Comparison of ENCODE assay signal across 8 cellular contexts in the genomic region with DNA sequence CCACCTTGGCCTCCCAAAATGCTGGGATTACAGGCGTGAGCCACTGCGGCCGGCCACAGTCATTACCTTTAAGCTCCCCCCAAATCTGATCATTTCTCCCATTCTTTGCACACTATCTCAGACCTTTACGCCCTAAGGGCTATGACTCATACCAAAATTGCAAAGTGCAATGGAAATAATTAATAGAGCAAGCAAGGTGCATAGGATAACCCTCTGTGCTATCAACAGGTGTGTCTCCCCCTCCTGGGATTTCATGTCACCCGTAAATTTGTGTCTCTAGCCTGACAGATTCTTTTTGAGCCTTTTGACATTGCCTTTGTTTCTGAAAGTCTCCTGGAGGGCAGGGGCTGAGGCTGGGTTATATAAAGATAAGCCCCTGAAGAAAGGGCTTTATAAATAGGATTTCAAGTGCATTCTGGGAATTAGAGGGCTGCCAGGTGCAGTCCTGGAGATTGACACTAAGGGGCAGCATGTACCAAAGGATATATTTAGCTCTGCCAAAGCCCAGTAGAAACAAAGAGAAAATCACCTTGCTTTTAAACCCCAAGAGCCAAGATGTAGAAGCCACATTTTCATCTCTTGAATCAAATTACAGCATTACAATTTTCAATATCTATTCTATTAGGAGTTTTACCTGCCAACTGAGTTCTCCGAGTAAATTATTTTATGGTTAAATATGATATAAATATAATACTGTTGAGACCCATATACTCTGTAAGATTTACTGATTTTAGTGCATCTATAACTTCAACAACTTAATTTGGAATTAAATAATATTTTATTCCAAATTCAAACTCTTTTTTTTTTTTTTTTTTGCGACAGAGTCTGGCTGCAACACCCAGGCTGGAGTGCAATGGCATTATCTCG. TPM values are rescaled to one million over a fixed set of nuclear protein-coding genes. Genes with fewer than 3 reads are reported as not detected.
DNase-seq lines count a peak whose midpoint lies in the region; ATAC-seq and TF ChIP-seq lines count a peak whose summit lies in the region.

No MANE protein-coding gene starts in this region.

- no TSS peak for BruUV-seq in Calu3 (replicated peaks; lab: Mats Ljungman, UMichigan)

- no peaks in the 10 kb centered on the region for H3K36me3 ChIP-seq in left lung

- H3K27me3 ChIP-seq in left lung: no peaks in the 10 kb centered on the region

- ATAC-seq in HG02642 (IDR thresholded peaks at IDR 0.05; ENCODE audit: poor library complexity, unreplicated experiment): peak; percentile 63
- ATAC-seq in left lung: peak; percentile 98
- ATAC-seq in GM18873 (IDR thresholded peaks at IDR 0.05; ENCODE audit: low FRiP score, unreplicated experiment): no peak

- intact Hi-C loops in Calu3 (cut with micrococcal nuclease; ENCODE audit: unreplicated experiment) (loop anchor here (1.0 to 2.0 kb wide), 4 partner anchors 148 to 623 kb away; no protein-coding TSS in a partner anchor), left lung (cut with DNase I) (no loop called here)

- CTCF ChIA-PET in Calu3 (lab: Charles Lee): interaction anchor here (0.6 to 2.1 kb wide), 14 partner anchors 33 to 624 kb away, joined by 3 to 27 read pairs (median 4); partner anchors contain the start of genes AGGF1 and WDR41

- peaks cover 8% of the 10 kb centered on the region for H3K36me3 Mint-ChIP-seq in Calu3 (ENCODE audit: insufficient read depth, unreplicated experiment)

- no peaks in the 10 kb centered on the region for H3K9me3 ChIP-seq in left lung

- no peaks in the 10 kb centered on the region for H3K27me3 Mint-ChIP-seq in Calu3 (ENCODE audit: unreplicated experiment)

- peaks cover 25% of the 10 kb centered on the region for H3K4me1 Mint-ChIP-seq in Calu3 (ENCODE audit: low read depth, unreplicated experiment)

- TF ChIP-seq CTCF in Calu3 (IDR thresholded peaks at IDR 0.05; ENCODE audit: unreplicated experiment): peak; percentile 83
- TF ChIP-seq CTCF in left lung (IDR thresholded peaks at IDR 0.05): peak; percentile 77 to 82

- H3K4me3 Mint-ChIP-seq in Calu3 (ENCODE audit: low read depth, unreplicated experiment): peak overlapping the region; percentile 42

- H3K4me3 ChIP-seq in left lung: no peak overlapping the region

- peak overlapping the region; percentile 83 for H3K27ac Mint-ChIP-seq in Calu3 (ENCODE audit: unreplicated experiment)

- DNase-seq in Calu3 (peak; percentile 85), NCI-H345 (lab: John Stamatoyannopoulos, UW) (peak; percentile 74), left lung (peak in 1 of 2 donors; percentile 38)
- peak; percentile 3 to 30 (median 16) for DNase-seq in activated CD4-positive, CD25-positive, alpha-beta regulatory T cell (lab: John Stamatoyannopoulos, UW)
- peak; percentile 46 for DNase-seq in central memory CD4-positive, alpha-beta T cell
- peak; percentile 42 to 49 for DNase-seq in stimulated activated CD4-positive, alpha-beta T cell treated with anti-CD3 and anti-CD28 coated beads, Interleukin-4, amount 100 ng/mL, for 48 hours (ENCODE audit: low read depth in 2 of 2)

- no peaks in the 10 kb centered on the region for H3K9me3 Mint-ChIP-seq in Calu3 (ENCODE audit: low read depth, unreplicated experiment)

- no peaks in the 10 kb centered on the region for H3K4me1 ChIP-seq in left lung

- H3K27ac ChIP-seq in left lung: no peak overlapping the region

RNA-seq across cellular contexts. Expression of gene S100Z, which starts 18.2 kb away (rescaled TPM):
- total RNA-seq in Calu3 (2022): not detected in 2 replicates
- under 1 TPM; 0.52 to 0.60 TPM for total RNA-seq in left lung

RNA-seq across cellular contexts. Expression of gene F2RL1, which starts 49.2 kb away (rescaled TPM):
- total RNA-seq in Calu3 (2022) (122 and 147 TPM in 2 replicates), left lung (10 to 100 TPM in 1 of 2 donors, 1 to 10 TPM in 1; 6.5 to 12.0 TPM)
